ENCODE assay signal across 1 cellular context in the genomic region with DNA sequence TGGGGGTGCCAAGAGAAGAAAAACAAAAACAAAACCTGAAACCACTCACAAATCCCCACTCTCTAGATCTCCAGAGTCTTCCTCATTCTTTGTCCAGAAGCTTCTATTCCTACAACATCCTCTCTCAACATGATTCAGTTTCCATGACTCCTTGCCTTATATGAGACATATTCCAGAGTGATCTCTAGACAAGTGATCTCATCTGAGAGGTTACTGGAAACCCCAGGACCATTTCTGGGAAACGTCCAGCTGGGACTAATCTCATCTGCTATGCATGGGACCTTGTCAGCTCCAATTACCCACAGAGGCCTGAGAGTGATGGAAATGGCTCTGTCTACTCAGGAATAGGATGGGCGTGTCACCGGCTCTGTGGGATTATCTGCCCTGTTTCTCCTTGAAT.
A peak's percentile ranks its signal among the peaks of the same experiment; 100 is the strongest.
TF ChIP-seq lines count a peak whose summit lies in the region.

No MANE protein-coding gene starts in this region.

TF ChIP-seq in SK-N-SH, 30 proteins besides CTCF, POLR2A, EP300 and RAD21 (continued from another document):
- TF ChIP-seq, protein P1, sequence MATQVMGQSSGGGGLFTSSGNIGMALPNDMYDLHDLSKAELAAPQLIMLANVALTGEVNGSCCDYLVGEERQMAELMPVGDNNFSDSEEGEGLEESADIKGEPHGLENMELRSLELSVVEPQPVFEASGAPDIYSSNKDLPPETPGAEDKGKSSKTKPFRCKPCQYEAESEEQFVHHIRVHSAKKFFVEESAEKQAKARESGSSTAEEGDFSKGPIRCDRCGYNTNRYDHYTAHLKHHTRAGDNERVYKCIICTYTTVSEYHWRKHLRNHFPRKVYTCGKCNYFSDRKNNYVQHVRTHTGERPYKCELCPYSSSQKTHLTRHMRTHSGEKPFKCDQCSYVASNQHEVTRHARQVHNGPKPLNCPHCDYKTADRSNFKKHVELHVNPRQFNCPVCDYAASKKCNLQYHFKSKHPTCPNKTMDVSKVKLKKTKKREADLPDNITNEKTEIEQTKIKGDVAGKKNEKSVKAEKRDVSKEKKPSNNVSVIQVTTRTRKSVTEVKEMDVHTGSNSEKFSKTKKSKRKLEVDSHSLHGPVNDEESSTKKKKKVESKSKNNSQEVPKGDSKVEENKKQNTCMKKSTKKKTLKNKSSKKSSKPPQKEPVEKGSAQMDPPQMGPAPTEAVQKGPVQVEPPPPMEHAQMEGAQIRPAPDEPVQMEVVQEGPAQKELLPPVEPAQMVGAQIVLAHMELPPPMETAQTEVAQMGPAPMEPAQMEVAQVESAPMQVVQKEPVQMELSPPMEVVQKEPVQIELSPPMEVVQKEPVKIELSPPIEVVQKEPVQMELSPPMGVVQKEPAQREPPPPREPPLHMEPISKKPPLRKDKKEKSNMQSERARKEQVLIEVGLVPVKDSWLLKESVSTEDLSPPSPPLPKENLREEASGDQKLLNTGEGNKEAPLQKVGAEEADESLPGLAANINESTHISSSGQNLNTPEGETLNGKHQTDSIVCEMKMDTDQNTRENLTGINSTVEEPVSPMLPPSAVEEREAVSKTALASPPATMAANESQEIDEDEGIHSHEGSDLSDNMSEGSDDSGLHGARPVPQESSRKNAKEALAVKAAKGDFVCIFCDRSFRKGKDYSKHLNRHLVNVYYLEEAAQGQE (IDR thresholded peaks at IDR 0.05; ENCODE audit: low read depth, low read length): no peak
- TF ChIP-seq SIN3A (IDR thresholded peaks at IDR 0.05; ENCODE audit: borderline replicate concordance, low read depth, low read length): no peak
- no peak for TF ChIP-seq RCOR1 (IDR thresholded peaks at IDR 0.05; ENCODE audit: low read length)
- TF ChIP-seq, protein P2, sequence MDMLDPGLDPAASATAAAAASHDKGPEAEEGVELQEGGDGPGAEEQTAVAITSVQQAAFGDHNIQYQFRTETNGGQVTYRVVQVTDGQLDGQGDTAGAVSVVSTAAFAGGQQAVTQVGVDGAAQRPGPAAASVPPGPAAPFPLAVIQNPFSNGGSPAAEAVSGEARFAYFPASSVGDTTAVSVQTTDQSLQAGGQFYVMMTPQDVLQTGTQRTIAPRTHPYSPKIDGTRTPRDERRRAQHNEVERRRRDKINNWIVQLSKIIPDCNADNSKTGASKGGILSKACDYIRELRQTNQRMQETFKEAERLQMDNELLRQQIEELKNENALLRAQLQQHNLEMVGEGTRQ (IDR thresholded peaks at IDR 0.05; ENCODE audit: borderline replicate concordance, low read depth, low read length): no peak
- TF ChIP-seq TAF1 (IDR thresholded peaks at IDR 0.05; ENCODE audit: borderline replicate concordance, low read depth, low read length): no peak
- TF ChIP-seq, protein P3, sequence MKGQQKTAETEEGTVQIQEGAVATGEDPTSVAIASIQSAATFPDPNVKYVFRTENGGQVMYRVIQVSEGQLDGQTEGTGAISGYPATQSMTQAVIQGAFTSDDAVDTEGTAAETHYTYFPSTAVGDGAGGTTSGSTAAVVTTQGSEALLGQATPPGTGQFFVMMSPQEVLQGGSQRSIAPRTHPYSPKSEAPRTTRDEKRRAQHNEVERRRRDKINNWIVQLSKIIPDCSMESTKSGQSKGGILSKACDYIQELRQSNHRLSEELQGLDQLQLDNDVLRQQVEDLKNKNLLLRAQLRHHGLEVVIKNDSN (IDR thresholded peaks at IDR 0.05; ENCODE audit: borderline replicate concordance, low read depth): no peak
- TF ChIP-seq POLR2AphosphoS5 (IDR thresholded peaks at IDR 0.05; ENCODE audit: low read depth, low read length): peak; percentile 88
- peak; percentile 97 for TF ChIP-seq TCF12 (IDR thresholded peaks at IDR 0.05)
- TF ChIP-seq TEAD4 (IDR thresholded peaks at IDR 0.05; ENCODE audit: borderline replicate concordance, insufficient read depth): peak; percentile 77
- TF ChIP-seq, protein P4, sequence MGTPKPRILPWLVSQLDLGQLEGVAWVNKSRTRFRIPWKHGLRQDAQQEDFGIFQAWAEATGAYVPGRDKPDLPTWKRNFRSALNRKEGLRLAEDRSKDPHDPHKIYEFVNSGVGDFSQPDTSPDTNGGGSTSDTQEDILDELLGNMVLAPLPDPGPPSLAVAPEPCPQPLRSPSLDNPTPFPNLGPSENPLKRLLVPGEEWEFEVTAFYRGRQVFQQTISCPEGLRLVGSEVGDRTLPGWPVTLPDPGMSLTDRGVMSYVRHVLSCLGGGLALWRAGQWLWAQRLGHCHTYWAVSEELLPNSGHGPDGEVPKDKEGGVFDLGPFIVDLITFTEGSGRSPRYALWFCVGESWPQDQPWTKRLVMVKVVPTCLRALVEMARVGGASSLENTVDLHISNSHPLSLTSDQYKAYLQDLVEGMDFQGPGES (IDR thresholded peaks at IDR 0.05; ENCODE audit: low read depth, low read length): no peak
- TF ChIP-seq YY1 (IDR thresholded peaks at IDR 0.05; ENCODE audit: low read depth): peak; percentile 9; the same call in 1 of the 2 replicates
- TF ChIP-seq JUND (IDR thresholded peaks at IDR 0.05): peak; percentile 87
- no peak for TF ChIP-seq SMC3 (IDR thresholded peaks at IDR 0.05; ENCODE audit: low read depth, low read length)
- TF ChIP-seq NFIC (IDR thresholded peaks at IDR 0.05; ENCODE audit: borderline replicate concordance): peak; percentile 83
- TF ChIP-seq MXI1 (IDR thresholded peaks at IDR 0.05; ENCODE audit: low read depth, low read length): no peak
- TF ChIP-seq FOXM1 (IDR thresholded peaks at IDR 0.05; ENCODE audit: low read depth): peak; percentile 76; the same call in 1 of the 2 replicates
- TF ChIP-seq, protein P5, sequence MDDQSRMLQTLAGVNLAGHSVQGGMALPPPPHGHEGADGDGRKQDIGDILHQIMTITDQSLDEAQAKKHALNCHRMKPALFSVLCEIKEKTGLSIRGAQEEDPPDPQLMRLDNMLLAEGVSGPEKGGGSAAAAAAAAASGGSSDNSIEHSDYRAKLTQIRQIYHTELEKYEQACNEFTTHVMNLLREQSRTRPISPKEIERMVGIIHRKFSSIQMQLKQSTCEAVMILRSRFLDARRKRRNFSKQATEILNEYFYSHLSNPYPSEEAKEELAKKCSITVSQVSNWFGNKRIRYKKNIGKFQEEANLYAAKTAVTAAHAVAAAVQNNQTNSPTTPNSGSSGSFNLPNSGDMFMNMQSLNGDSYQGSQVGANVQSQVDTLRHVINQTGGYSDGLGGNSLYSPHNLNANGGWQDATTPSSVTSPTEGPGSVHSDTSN (IDR thresholded peaks at IDR 0.05): peak; percentile 98
- TF ChIP-seq RFX5 (IDR thresholded peaks at IDR 0.05; ENCODE audit: low read length): no peak
- TF ChIP-seq GATA2 (CRISPR knock-in tag; IDR thresholded peaks at IDR 0.05): no peak
- TF ChIP-seq CHD2 (IDR thresholded peaks at IDR 0.05; ENCODE audit: low read length, partially characterized antibody): no peak
- peak; percentile 67 for TF ChIP-seq FOSL2 (IDR thresholded peaks at IDR 0.05; ENCODE audit: borderline replicate concordance, low read depth)
- TF ChIP-seq, protein P6, sequence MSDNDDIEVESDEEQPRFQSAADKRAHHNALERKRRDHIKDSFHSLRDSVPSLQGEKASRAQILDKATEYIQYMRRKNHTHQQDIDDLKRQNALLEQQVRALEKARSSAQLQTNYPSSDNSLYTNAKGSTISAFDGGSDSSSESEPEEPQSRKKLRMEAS (IDR thresholded peaks at IDR 0.05; ENCODE audit: low read depth): peak; percentile 50; the same call in 1 of the 2 replicates
- TF ChIP-seq FOXJ3 (CRISPR knock-in tag; IDR thresholded peaks at IDR 0.05): no peak
- TF ChIP-seq ELF1 (IDR thresholded peaks at IDR 0.05): peak; percentile 64
- TF ChIP-seq MEF2A (IDR thresholded peaks at IDR 0.05; ENCODE audit: borderline replicate concordance, low read depth): no peak
- TF ChIP-seq, protein P7, sequence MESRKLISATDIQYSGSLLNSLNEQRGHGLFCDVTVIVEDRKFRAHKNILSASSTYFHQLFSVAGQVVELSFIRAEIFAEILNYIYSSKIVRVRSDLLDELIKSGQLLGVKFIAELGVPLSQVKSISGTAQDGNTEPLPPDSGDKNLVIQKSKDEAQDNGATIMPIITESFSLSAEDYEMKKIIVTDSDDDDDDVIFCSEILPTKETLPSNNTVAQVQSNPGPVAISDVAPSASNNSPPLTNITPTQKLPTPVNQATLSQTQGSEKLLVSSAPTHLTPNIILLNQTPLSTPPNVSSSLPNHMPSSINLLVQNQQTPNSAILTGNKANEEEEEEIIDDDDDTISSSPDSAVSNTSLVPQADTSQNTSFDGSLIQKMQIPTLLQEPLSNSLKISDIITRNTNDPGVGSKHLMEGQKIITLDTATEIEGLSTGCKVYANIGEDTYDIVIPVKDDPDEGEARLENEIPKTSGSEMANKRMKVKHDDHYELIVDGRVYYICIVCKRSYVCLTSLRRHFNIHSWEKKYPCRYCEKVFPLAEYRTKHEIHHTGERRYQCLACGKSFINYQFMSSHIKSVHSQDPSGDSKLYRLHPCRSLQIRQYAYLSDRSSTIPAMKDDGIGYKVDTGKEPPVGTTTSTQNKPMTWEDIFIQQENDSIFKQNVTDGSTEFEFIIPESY (IDR thresholded peaks at IDR 0.05; ENCODE audit: borderline replicate concordance, low read depth): 0 out of 2 replicates have a peak, but pooled peaks have one; percentile 31
- TF ChIP-seq NRF1 (IDR thresholded peaks at IDR 0.05; ENCODE audit: low read depth, low read length): no peak
- TF ChIP-seq GABPA (IDR thresholded peaks at IDR 0.05; ENCODE audit: low read depth): no peak
- TF ChIP-seq EZH2phosphoT487 (IDR thresholded peaks at IDR 0.05; ENCODE audit: borderline replicate concordance, low read depth): no peak
TF ChIP-seq in SK-N-SH: peak in this region for 13.
